ENCODE assay signal across 8 cellular contexts in genomic region chr16:90019201-90019542, GRCh38. TPM values are rescaled to one million over a fixed set of nuclear protein-coding genes. Genes with fewer than 3 reads are reported as not detected.
DNase-seq lines count a peak whose midpoint lies in the region; ATAC-seq, FAIRE-seq and TF ChIP-seq lines count a peak whose summit lies in the region.

TSS of gene DBNDD1 (minus strand) at chr16:90019456. CDS start at chr16:90019341, 115 bp downstream.

- TF ChIP-seq POLR2A in esophagus muscularis mucosa (IDR thresholded peaks at IDR 0.05; ENCODE audit: low read depth), result no peak

- no peak within 1 kb of the TSS for H3K9ac ChIP-seq in DND-41 (ENCODE audit: low read depth, low read length)

- no peak within 1 kb of the TSS for H2AFZ ChIP-seq in DND-41 (ENCODE audit: low read depth, low read length)

- no CpG with 5 or more reads among the region's 49 CpGs for WGBS in esophagus muscularis mucosa
- 1 to 3% methylated on average over 15 to 49 of the region's 49 CpGs for WGBS in pancreas, 2 donors

- intact Hi-C loops in esophagus muscularis mucosa (cut with DNase I), result no loop called here
- intact Hi-C loops in pancreas (cut with DNase I), result no loop called here

- peaks cover 13% of the 10 kb centered on the region for H3K27me3 ChIP-seq in DND-41 (ENCODE audit: insufficient read depth, low read length, poor library complexity)
- no peaks in the 10 kb centered on the region for H3K27me3 ChIP-seq in SJSA1 (replicated peaks)
- no peaks in the 10 kb centered on the region for H3K27me3 ChIP-seq in esophagus muscularis mucosa
- no peaks in the 10 kb centered on the region for H3K27me3 ChIP-seq in pancreas

- no peak for TF ChIP-seq EP300 in esophagus muscularis mucosa (IDR thresholded peaks at IDR 0.05)

- no peaks in the 10 kb centered on the region for H3K79me2 ChIP-seq in DND-41 (ENCODE audit: insufficient read depth, low read length)

- TF ChIP-seq CTCF in DND-41 (IDR thresholded peaks at IDR 0.05; ENCODE audit: borderline replicate concordance, extremely low read depth, low read length, poor library complexity, severe bottlenecking) (no peak), esophagus muscularis mucosa (IDR thresholded peaks at IDR 0.05) (no peak), pancreas (IDR thresholded peaks at IDR 0.05) (no peak), GM10266 (IDR thresholded peaks at IDR 0.05; ENCODE audit: control insufficient read depth, insufficient read depth, low read depth, missing control alignments) (no peak)

- H3K4me2 ChIP-seq in DND-41 (ENCODE audit: insufficient read depth, low read length), result peak within 1 kb of the TSS; percentile 55

- H3K4me3 ChIP-seq in DND-41 (ENCODE audit: low read depth in 1 of 2, low read length in 2 of 2) (no peak within 1 kb of the TSS), SJSA1 (peak within 1 kb of the TSS; percentile 48), esophagus muscularis mucosa (peak within 1 kb of the TSS; percentile 67 to 84 (median 74)), pancreas (peak within 1 kb of the TSS; percentile 66 to 89 (median 79))

- H3K9me3 ChIP-seq in DND-41 (ENCODE audit: insufficient read depth, low read length, severe bottlenecking), result no peaks in the 10 kb centered on the region
- no peaks in the 10 kb centered on the region for H3K9me3 ChIP-seq in SJSA1 (replicated peaks)
- H3K9me3 ChIP-seq in esophagus muscularis mucosa, result no peaks in the 10 kb centered on the region
- no peaks in the 10 kb centered on the region for H3K9me3 ChIP-seq in pancreas

- DNase-seq in DND-41 (no peak), SJSA1 (ENCODE audit: low read depth in 1 of 2, low spot score in 2 of 2) (no peak), esophagus muscularis mucosa (ENCODE audit: extremely low spot score) (no peak), pancreas (peak in 1 of 6 donors; percentile 36), NCI-H146 treated with DMSO at 0.1 percent for 48 hours (lab: John Stamatoyannopoulos, UW; ENCODE audit: unreplicated experiment) (no peak), GM10266 (ENCODE audit: extremely low spot score) (no peak)
- no peak for DNase-seq in activated CD4-positive, CD25-positive, alpha-beta regulatory T cell treated with anti-CD3 and anti-CD28 coated beads, Interleukin-2, amount 50 U/mL, for 72 hours

- H3K4me1 ChIP-seq in DND-41 (ENCODE audit: insufficient read depth, low read length) (peaks cover 30% of the 10 kb centered on the region), SJSA1 (replicated peaks) (peaks cover 43% of the 10 kb centered on the region), esophagus muscularis mucosa (peaks cover 14 to 51% (median 42%) of the 10 kb centered on the region in 4 donors), pancreas (peaks cover 6 to 20% (median 20%) of the 10 kb centered on the region in 3 donors)

- peaks cover 15% of the 10 kb centered on the region; the same call in 1 of the 2 replicates for H4K20me1 ChIP-seq in DND-41 (ENCODE audit: insufficient read depth, low read length)

- H3K36me3 ChIP-seq in DND-41 (ENCODE audit: insufficient read depth, low read length) (no peaks in the 10 kb centered on the region), SJSA1 (no peaks in the 10 kb centered on the region; the same call in 1 of the 2 replicates), esophagus muscularis mucosa (no peaks in the 10 kb centered on the region), pancreas (no peaks in the 10 kb centered on the region)

- ATAC-seq in DND-41 (ENCODE audit: insufficient read depth, low read depth), result no peak
- no peak for ATAC-seq in pancreas
- no peak for ATAC-seq in GM21619 (IDR thresholded peaks at IDR 0.05; ENCODE audit: unreplicated experiment)

- no peak within 1 kb of the TSS for H3K27ac ChIP-seq in DND-41 (ENCODE audit: low read length)
- peak within 1 kb of the TSS; percentile 57 for H3K27ac ChIP-seq in SJSA1
- H3K27ac ChIP-seq in esophagus muscularis mucosa (replicated peaks in 1 of 4), result peak within 1 kb of the TSS in 3 of 4 donors; percentile 19 to 48 (median 45)
- H3K27ac ChIP-seq in pancreas, result peak within 1 kb of the TSS; percentile 26 to 85 (median 66)

- no peak for FAIRE-seq in pancreas (lab: Jason Lieb, UNC)

RNA-seq across cellular contexts. Expression of gene DBNDD1, which starts in this region (rescaled TPM):
- 1.3 TPM in 1 of 2 replicates, not detected in the other for total RNA-seq in SJSA1 (2014; rRNA removed; shearing (Covaris generic))
- total RNA-seq in esophagus muscularis mucosa (10 to 100 TPM in 1 of 4 donors, 1 to 10 TPM in 3; 2.1 to 14.3 (median 5.1) TPM), pancreas (10 to 100 TPM in 2 of 6 donors, 1 to 10 TPM in 4; 7.3 to 12.9 (median 9.7) TPM)
- 1 to 10 TPM; 6.2 to 8.9 TPM for polyA plus RNA-seq in pancreas

Comparison
In these comparisons a context has a peak if more than half of its experiments do, and no peak if none do; other contexts are left out.
1. H3K4me3 ChIP-seq: peak in SJSA1 (single experiment), esophagus muscularis mucosa (4 of 4) and pancreas (4 of 4); none in DND-41 (0 of 2).